ENCODE assay signal across 22 cellular contexts in genomic region chr20:18683839-18684238, GRCh38.
"Had no signal": no experiment of that assay in that cellular context is flagged by ENCODE, and none has a peak within 500 bp of the region (broad histone marks: within the 10 kb centered on the region; RNA-seq: fewer than 3 reads in every experiment).

No MANE protein-coding gene starts in this region.

- H3K4me1 ChIP-seq: colonic mucosa, gastrocnemius medialis, prostate gland, thyroid gland had no signal

- H3K36me3 Mint-ChIP-seq: activated naive CD4-positive, alpha-beta T cell treated with anti-CD3 and anti-CD28 coated beads, Interleukin-2, amount 10 ng/mL, durations not matched to agents 7 days and 5 days; natural killer cell treated with Interleukin-12 subunit alpha and Interleukin-12 subunit beta and Interleukin-15 and Interleukin-18, amount 100 ng/mL, for 72 hours had no signal

- H3K27ac ChIP-seq: colonic mucosa, dorsolateral prefrontal cortex, esophagus squamous epithelium, gastrocnemius medialis, neutrophil, ovary, prostate gland, thyroid gland had no signal

- H3K9me3 ChIP-seq: colonic mucosa, esophagus squamous epithelium, gastrocnemius medialis, neutrophil, ovary, prostate gland, thyroid gland had no signal

- H3K4me3 Mint-ChIP-seq: activated CD4-positive, alpha-beta memory T cell treated with anti-CD3 and anti-CD28 coated beads for 36 hours; activated naive CD4-positive, alpha-beta T cell treated with anti-CD3 and anti-CD28 coated beads, Interleukin-2, amount 10 ng/mL, durations not matched to agents 7 days and 5 days; endodermal cell; natural killer cell treated with Interleukin-12 subunit alpha and Interleukin-12 subunit beta and Interleukin-15 and Interleukin-18, amount 100 ng/mL, for 72 hours; stimulated activated naive CD8-positive, alpha-beta T cell treated with anti-CD3 and anti-CD28 coated beads, Interleukin-15, Interleukin-2, amounts not matched to agents 100 ng/mL and 50 ng/mL, for 24 hours; T-helper 1 cell treated with Interleukin-12 subunit alpha and Interleukin-12 subunit beta and Interleukin-4 antibody, amounts not matched to agents 30 μg/mL and 1 μg/mL, for 36 hours had no signal

- H3K27me3 Mint-ChIP-seq: activated CD4-positive, alpha-beta memory T cell treated with anti-CD3 and anti-CD28 coated beads for 36 hours; activated naive CD4-positive, alpha-beta T cell treated with anti-CD3 and anti-CD28 coated beads, Interleukin-2, amount 10 ng/mL, durations not matched to agents 7 days and 5 days; natural killer cell treated with Interleukin-12 subunit alpha and Interleukin-12 subunit beta and Interleukin-15 and Interleukin-18, amount 100 ng/mL, for 72 hours; stimulated activated naive CD8-positive, alpha-beta T cell treated with anti-CD3 and anti-CD28 coated beads, Interleukin-15, Interleukin-2, amounts not matched to agents 100 ng/mL and 50 ng/mL, for 24 hours had no signal

- ATAC-seq: gastrocnemius medialis; left cardiac atrium; natural killer cell treated with Interleukin-12 subunit alpha and Interleukin-12 subunit beta and Interleukin-15 and Interleukin-18, amount 100 ng/mL, for 72 hours had no signal

- H3K9me3 Mint-ChIP-seq: activated CD4-positive, alpha-beta memory T cell treated with anti-CD3 and anti-CD28 coated beads for 36 hours; activated naive CD4-positive, alpha-beta T cell treated with anti-CD3 and anti-CD28 coated beads, Interleukin-2, amount 10 ng/mL, durations not matched to agents 7 days and 5 days; endodermal cell; natural killer cell treated with Interleukin-12 subunit alpha and Interleukin-12 subunit beta and Interleukin-15 and Interleukin-18, amount 100 ng/mL, for 72 hours; stimulated activated naive CD8-positive, alpha-beta T cell treated with anti-CD3 and anti-CD28 coated beads, Interleukin-15, Interleukin-2, amounts not matched to agents 100 ng/mL and 50 ng/mL, for 24 hours; T-helper 1 cell treated with Interleukin-12 subunit alpha and Interleukin-12 subunit beta and Interleukin-4 antibody, amounts not matched to agents 30 μg/mL and 1 μg/mL, for 36 hours had no signal

- DNase-seq: activated CD4-positive, alpha-beta memory T cell treated with anti-CD3 and anti-CD28 coated beads for 36 hours; activated CD4-positive, alpha-beta T cell treated with anti-CD3 and anti-CD28 coated beads for 48 hours; activated effector memory CD4-positive, alpha-beta T cell treated with Interleukin-2 at 50 U/mL for 16 hours; activated naive CD4-positive, alpha-beta T cell treated with anti-CD3 and anti-CD28 coated beads, Interleukin-2, amount 10 ng/mL, durations not matched to agents 7 days and 5 days; activated T-cell treated with anti-CD3 and anti-CD28 coated beads, Interleukin-2, amount 50 U/mL, for 48 hours; amygdala; colonic mucosa; dorsolateral prefrontal cortex; endodermal cell; esophagus squamous epithelium; gastrocnemius medialis; hippocampal formation; left cardiac atrium; ovary; stimulated activated CD4-positive, alpha-beta T cell treated with anti-CD3 and anti-CD28 coated beads, Interleukin-4, amount 100 ng/mL, for 4 hours; substantia nigra; thyroid gland had no signal

- H3K27ac Mint-ChIP-seq: activated CD4-positive, alpha-beta memory T cell treated with anti-CD3 and anti-CD28 coated beads for 36 hours; activated naive CD4-positive, alpha-beta T cell treated with anti-CD3 and anti-CD28 coated beads, Interleukin-2, amount 10 ng/mL, durations not matched to agents 7 days and 5 days; endodermal cell; stimulated activated naive CD8-positive, alpha-beta T cell treated with anti-CD3 and anti-CD28 coated beads, Interleukin-15, Interleukin-2, amounts not matched to agents 100 ng/mL and 50 ng/mL, for 24 hours; T-helper 1 cell treated with Interleukin-12 subunit alpha and Interleukin-12 subunit beta and Interleukin-4 antibody, amounts not matched to agents 30 μg/mL and 1 μg/mL, for 36 hours had no signal

- H3K4me1 Mint-ChIP-seq: activated naive CD4-positive, alpha-beta T cell treated with anti-CD3 and anti-CD28 coated beads, Interleukin-2, amount 10 ng/mL, durations not matched to agents 7 days and 5 days had no signal

- H3K36me3 ChIP-seq: colonic mucosa, esophagus squamous epithelium, gastrocnemius medialis, neutrophil, ovary, prostate gland, thyroid gland had no signal

- H3K27me3 ChIP-seq: colonic mucosa, dorsolateral prefrontal cortex, esophagus squamous epithelium, gastrocnemius medialis, neutrophil, ovary, thyroid gland had no signal

- H3K4me3 ChIP-seq: colonic mucosa, dorsolateral prefrontal cortex, esophagus squamous epithelium, gastrocnemius medialis, ovary, prostate gland, thyroid gland had no signal
